ENCODE assay signal across 11 cellular contexts in genomic region chr20:34237942-34238341, GRCh38. TPM values are rescaled to one million over a fixed set of nuclear protein-coding genes. Genes with fewer than 3 reads are reported as not detected.
"Had no signal": no experiment of that assay in that cellular context is flagged by ENCODE, and none has a peak within 500 bp of the region (broad histone marks: within the 10 kb centered on the region; RNA-seq: fewer than 3 reads in every experiment).

No MANE protein-coding gene starts in this region.

- FAIRE-seq: H1, H54 had no signal

- H3K9ac ChIP-seq: GM23248 had no signal

- H3K4me2 ChIP-seq: GM23338 had no signal

- H2AFZ ChIP-seq: GM23248, GM23338 had no signal

- H3K27ac Mint-ChIP-seq: GM23338, H9, HFFc6 had no signal

- H3K4me3 ChIP-seq: GM23248, GM23338, HAP-1 had no signal

- H3K4me3 Mint-ChIP-seq: GM23338, H9, HFFc6 had no signal

- H3K27ac ChIP-seq: GM23248 had no signal

- DNase-seq: GM23248, GOT3, H7, H9, HCEC 1CT, HFFc6 had no signal

- H3K4me1 ChIP-seq: HAP-1 had no signal

- H3K36me3 ChIP-seq: HAP-1 had no signal

RNA-seq across cellular contexts. Expression of gene ASIP, which starts 3.3 kb away (rescaled TPM):
- total RNA-seq: GM23248, GM23338, H1, H4, H7, H9, HFFc6 had no signal
- polyA plus RNA-seq: GM23248, GM23338, H1 had no signal
